In the genomic region with DNA sequence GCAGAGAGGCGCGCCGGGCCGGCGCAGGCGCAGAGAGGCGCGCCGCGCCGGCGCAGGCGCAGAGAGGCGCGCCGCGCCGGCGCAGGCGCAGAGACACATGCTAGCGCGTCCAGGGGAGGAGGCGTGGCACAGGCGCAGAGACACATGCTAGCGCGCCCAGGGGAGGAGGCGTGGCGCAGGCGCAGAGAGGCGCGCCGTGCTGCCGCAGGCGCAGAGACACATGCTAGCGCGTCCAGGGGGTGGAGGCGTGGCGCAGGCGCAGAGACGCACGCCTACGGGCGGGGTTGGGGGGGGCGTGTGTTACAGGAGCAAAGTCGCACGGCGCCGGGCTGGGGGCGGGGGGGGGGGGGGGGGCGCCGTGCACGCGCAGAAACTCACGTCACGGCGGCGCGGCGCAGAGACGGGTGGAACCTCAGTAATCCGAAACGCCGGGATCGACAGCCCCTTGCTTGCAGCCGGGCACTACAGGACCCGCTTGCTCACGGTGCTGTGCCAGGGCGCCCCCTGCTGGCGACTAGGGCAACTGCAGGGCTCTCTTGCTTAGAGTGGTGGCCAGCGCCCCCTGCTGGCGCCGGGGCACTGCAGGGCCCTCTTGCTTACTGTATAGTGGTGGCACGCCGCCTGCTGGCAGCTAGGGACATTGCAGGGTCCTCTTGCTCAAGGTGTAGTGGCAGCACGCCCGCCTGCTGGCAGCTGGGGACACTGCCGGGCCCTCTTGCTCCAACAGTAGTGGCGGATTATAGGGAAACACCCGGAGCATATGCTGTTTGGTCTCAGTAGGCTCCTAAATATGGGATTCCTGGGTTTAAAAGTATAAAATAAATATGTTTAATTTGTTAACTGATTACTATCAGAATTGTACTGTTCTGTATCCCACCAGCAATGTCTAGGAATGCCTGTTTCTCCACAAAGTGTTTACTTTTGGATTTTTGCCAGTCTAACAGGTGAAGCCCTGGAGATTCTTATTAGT, we compare ENCODE assay signal across 8 cellular contexts.
DNase-seq lines count a peak whose midpoint lies in the region; FAIRE-seq and TF ChIP-seq lines count a peak whose summit lies in the region.
"Not testable (repeated sequence)": the region's sequence is repeated elsewhere in the genome, so short reads cannot be mapped to it uniquely, and the experiment has no call there.

No MANE protein-coding gene starts in this region.

- not testable (repeated sequence) for H2AFZ ChIP-seq in endothelial cell of umbilical vein (ENCODE audit: low read depth, low read length)

- H3K4me1 Mint-ChIP-seq in CD8-positive, alpha-beta memory T cell; activated naive CD4-positive, alpha-beta T cell treated with anti-CD3 and anti-CD28 coated beads for 36 hours (ENCODE audit: low read depth): not testable (repeated sequence)

- not testable (repeated sequence) for TF ChIP-seq CTCF in WERI-Rb-1 (IDR thresholded peaks at IDR 0.05; ENCODE audit: low read depth, low read length); endothelial cell of umbilical vein (IDR thresholded peaks at IDR 0.05; ENCODE audit: extremely low read depth in 1 of 2, insufficient read depth in 1 of 2, low read depth in 1 of 2, low read length in 2 of 2); kidney (IDR thresholded peaks at IDR 0.05; ENCODE audit: borderline replicate concordance, extremely low read depth, insufficient read depth)

- H3K4me1 ChIP-seq in CD8-positive, alpha-beta memory T cell (ENCODE audit: insufficient read depth, low read length); endothelial cell of umbilical vein (ENCODE audit: control insufficient read depth, extremely low read depth, insufficient read depth, low read length); kidney (ENCODE audit: control insufficient read depth in 1 of 2, insufficient read depth in 1 of 2, low read depth in 1 of 2, low read length in 2 of 2): not testable (repeated sequence)

- not testable (repeated sequence) for H3K36me3 ChIP-seq in CD8-positive, alpha-beta memory T cell (ENCODE audit: insufficient read depth, low read length); WERI-Rb-1; endothelial cell of umbilical vein (ENCODE audit: control insufficient read depth in 2 of 2, extremely low read depth in 1 of 2, insufficient read depth in 2 of 2, low read length in 2 of 2); kidney (ENCODE audit: control insufficient read depth in 1 of 2, insufficient read depth in 2 of 2, low read length in 2 of 2)

- H4K20me1 ChIP-seq in endothelial cell of umbilical vein (replicated peaks; ENCODE audit: control insufficient read depth, extremely low read depth, insufficient read depth, low read length) = not testable (repeated sequence)

- H3K27me3 ChIP-seq in CD8-positive, alpha-beta memory T cell (ENCODE audit: insufficient read depth, low read length, poor library complexity, severe bottlenecking); WERI-Rb-1 (ENCODE audit: insufficient read depth, low read depth, severe bottlenecking); endothelial cell of umbilical vein (ENCODE audit: control insufficient read depth in 2 of 2, insufficient read depth in 2 of 2, low read length in 2 of 2): not testable (repeated sequence)

- not testable (repeated sequence) for H3K4me2 ChIP-seq in endothelial cell of umbilical vein (ENCODE audit: insufficient read depth, low read length)

- H3K9me3 Mint-ChIP-seq in CD8-positive, alpha-beta memory T cell; activated naive CD4-positive, alpha-beta T cell treated with anti-CD3 and anti-CD28 coated beads for 36 hours: not testable (repeated sequence)

- BruUV-seq in endothelial cell of umbilical vein (replicated peaks; lab: Mats Ljungman, UMichigan) = not testable (repeated sequence)

- peak; percentile 45 to 80 (median 52) for DNase-seq in CD8-positive, alpha-beta memory T cell
- DNase-seq in KBM-7 (peak; percentile 37), WERI-Rb-1 (peak; percentile 41), endothelial cell of umbilical vein (ENCODE audit: low read depth, low spot score) (peak; percentile 57), kidney (peak; percentile 92), posterior vena cava (ENCODE audit: low spot score) (peak; percentile 92), stromal cell of bone marrow (ENCODE audit: low read depth) (peak; percentile 33)
- DNase-seq in activated naive CD4-positive, alpha-beta T cell treated with anti-CD3 and anti-CD28 coated beads for 36 hours = peak; percentile 48

- H3K36me3 Mint-ChIP-seq in CD8-positive, alpha-beta memory T cell; activated naive CD4-positive, alpha-beta T cell treated with anti-CD3 and anti-CD28 coated beads for 36 hours (ENCODE audit: low read depth): not testable (repeated sequence)

- TF ChIP-seq POLR2A in endothelial cell of umbilical vein (IDR thresholded peaks at IDR 0.05; ENCODE audit: low read depth, low read length) = not testable (repeated sequence)

- POLR2A ChIA-PET in CD8-positive, alpha-beta memory T cell (lab: Charles Lee); endothelial cell of umbilical vein (lab: Charles Lee): not testable (repeated sequence)

- H3K27me3 Mint-ChIP-seq in CD8-positive, alpha-beta memory T cell; activated naive CD4-positive, alpha-beta T cell treated with anti-CD3 and anti-CD28 coated beads for 36 hours (ENCODE audit: low read depth): not testable (repeated sequence)

- not testable (repeated sequence) for H3K27ac Mint-ChIP-seq in CD8-positive, alpha-beta memory T cell; activated naive CD4-positive, alpha-beta T cell treated with anti-CD3 and anti-CD28 coated beads for 36 hours

- H3K9me1 ChIP-seq in endothelial cell of umbilical vein (replicated peaks; ENCODE audit: control insufficient read depth, extremely low read depth, insufficient read depth, low read length) = not testable (repeated sequence)

- dilution Hi-C loops in endothelial cell of umbilical vein (cut with MboI; ENCODE audit: extremely low pct_ligation_motif_present, low sequenced_read_pairs) = not testable (repeated sequence)

- H3K79me2 ChIP-seq in endothelial cell of umbilical vein (ENCODE audit: control insufficient read depth, insufficient read depth, low read length) = not testable (repeated sequence)

- not testable (repeated sequence) for H3K9me3 ChIP-seq in CD8-positive, alpha-beta memory T cell (ENCODE audit: low read length); WERI-Rb-1 (ENCODE audit: severe bottlenecking); endothelial cell of umbilical vein (replicated peaks; ENCODE audit: control insufficient read depth, insufficient read depth, low read length); kidney (ENCODE audit: control insufficient read depth in 1 of 2, low read length in 2 of 2)

- FAIRE-seq in endothelial cell of umbilical vein (lab: Jason Lieb, UNC); kidney (lab: Jason Lieb, UNC): not testable (repeated sequence)

- H3K27ac ChIP-seq in CD8-positive, alpha-beta memory T cell (ENCODE audit: low read depth, low read length); WERI-Rb-1; endothelial cell of umbilical vein (ENCODE audit: insufficient read depth, low read depth, low read length); kidney (ENCODE audit: low read depth in 2 of 2, low read length in 2 of 2): not testable (repeated sequence)

- intact Hi-C loops in activated naive CD4-positive, alpha-beta T cell treated with anti-CD3 and anti-CD28 coated beads for 36 hours (cut with micrococcal nuclease); endothelial cell of umbilical vein (cut with micrococcal nuclease); kidney (cut with DNase I); posterior vena cava (cut with DNase I): not testable (repeated sequence)

- H3K9ac ChIP-seq in endothelial cell of umbilical vein (replicated peaks; ENCODE audit: extremely low read depth, insufficient read depth, low read length); kidney (ENCODE audit: low read length in 2 of 2): not testable (repeated sequence)

- CTCF ChIA-PET in CD8-positive, alpha-beta memory T cell (lab: Charles Lee); activated naive CD4-positive, alpha-beta T cell treated with anti-CD3 and anti-CD28 coated beads for 36 hours (lab: Charles Lee); endothelial cell of umbilical vein (lab: Charles Lee): not testable (repeated sequence)

- not testable (repeated sequence) for H3K4me3 ChIP-seq in CD8-positive, alpha-beta memory T cell (ENCODE audit: low read length); WERI-Rb-1 (ENCODE audit: low read depth, low read length); endothelial cell of umbilical vein (replicated peaks in 1 of 3; ENCODE audit: insufficient read depth in 1 of 3, low read depth in 1 of 3, low read length in 3 of 3); kidney (ENCODE audit: low read length in 2 of 2)

- in situ Hi-C loops in KBM-7 (cut with MboI; ENCODE audit: low pct_unique_long_range_greater_than_20kb, low sequenced_read_pairs) = not testable (repeated sequence)

- H3K4me3 Mint-ChIP-seq in CD8-positive, alpha-beta memory T cell; activated naive CD4-positive, alpha-beta T cell treated with anti-CD3 and anti-CD28 coated beads for 36 hours: not testable (repeated sequence)

Comparison
In these comparisons a context has a peak if more than half of its experiments do, and no peak if none do; other contexts are left out.
1. DNase-seq: peak in every context shown above with its lines; median percentile 92 in kidney; 92 in posterior vena cava; 57 in endothelial cell of umbilical vein; 52 in CD8-positive, alpha-beta memory T cell; 48 in activated naive CD4-positive, alpha-beta T cell treated with anti-CD3 and anti-CD28 coated beads for 36 hours; 41 in WERI-Rb-1; 37 in KBM-7; 33 in stromal cell of bone marrow.